Comparison of ENCODE assay signal across 9 cellular contexts in genomic region chr11:69008774-69009440, GRCh38. TPM values are rescaled to one million over a fixed set of nuclear protein-coding genes. Genes with fewer than 3 reads are reported as not detected.
A peak's percentile ranks its signal among the peaks of the same experiment; 100 is the strongest.
DNase-seq lines count a peak whose midpoint lies in the region; ATAC-seq and TF ChIP-seq lines count a peak whose summit lies in the region.
"Had no signal": no experiment of that assay in that cellular context is flagged by ENCODE, and none has a peak within 500 bp of the region (broad histone marks: within the 10 kb centered on the region; RNA-seq: fewer than 3 reads in every experiment).

No MANE protein-coding gene starts in this region.

- H3K79me2 ChIP-seq in H9 (ENCODE audit: insufficient read depth, low read length), result no peaks in the 10 kb centered on the region

- H3K18ac ChIP-seq in H9 (ENCODE audit: insufficient read length, low read depth, low read length), result no peak overlapping the region

- H3K23ac ChIP-seq in H9 (ENCODE audit: insufficient read length, low read depth, low read length), result no peak overlapping the region

- H3K9ac ChIP-seq in H9 (ENCODE audit: extremely low read depth, insufficient read length, low read length) (no peak overlapping the region), adipocyte (ENCODE audit: low read length) (peak overlapping the region; percentile 92), skeletal muscle tissue (ENCODE audit: low read depth in 1 of 3, low read length in 3 of 3) (peak overlapping the region in 1 of 3 donors; percentile 60)

- peaks cover 0 to 5% (median 0%) of the 10 kb centered on the region in 3 experiments; a peak in 3 of 7 replicates for H3K36me3 Mint-ChIP-seq in H9 (ENCODE audit: insufficient read depth in 1 of 3, low read depth in 3 of 3)
- no peaks in the 10 kb centered on the region for H3K36me3 Mint-ChIP-seq in stimulated activated naive B cell treated with anti-CD40 and anti-IgM and Interleukin-4, amounts not matched to agents 10 μg/mL and 1 μg/mL and 100 μg/mL, for 72 hours
- no peaks in the 10 kb centered on the region for H3K36me3 Mint-ChIP-seq in CD8-positive, alpha-beta T cell

- H3K9me3 Mint-ChIP-seq in H9, result no peaks in the 10 kb centered on the region
- no peaks in the 10 kb centered on the region for H3K9me3 Mint-ChIP-seq in stimulated activated naive B cell treated with anti-CD40 and anti-IgM and Interleukin-4, amounts not matched to agents 10 μg/mL and 1 μg/mL and 100 μg/mL, for 72 hours
- H3K9me3 Mint-ChIP-seq in CD8-positive, alpha-beta T cell, result no peaks in the 10 kb centered on the region

- peaks cover 19% of the 10 kb centered on the region for H3K36me3 ChIP-seq in adipocyte (ENCODE audit: control insufficient read depth, insufficient read depth, low read length, severe bottlenecking)
- H3K36me3 ChIP-seq in right atrium auricular region, result peaks cover 13% of the 10 kb centered on the region
- H3K36me3 ChIP-seq in skeletal muscle tissue (ENCODE audit: control insufficient read depth in 3 of 3, insufficient read depth in 3 of 3, low read length in 3 of 3), result peaks cover 0 to 2% (median 0%) of the 10 kb centered on the region in 3 donors
- H3K36me3 ChIP-seq in CD8-positive, alpha-beta T cell (ENCODE audit: insufficient read depth, low read length), result no peaks in the 10 kb centered on the region

- POLR2A ChIA-PET in CD8-positive, alpha-beta T cell (lab: Charles Lee), result no interaction called here

- H3K4me2 ChIP-seq in H9 (ENCODE audit: insufficient read depth, insufficient read length, low read length), result no peak overlapping the region

- H3K4me1 Mint-ChIP-seq in H9, result peaks cover 29% of the 10 kb centered on the region in 2 experiments
- H3K4me1 Mint-ChIP-seq in stimulated activated naive B cell treated with anti-CD40 and anti-IgM and Interleukin-4, amounts not matched to agents 10 μg/mL and 1 μg/mL and 100 μg/mL, for 72 hours, result peaks cover 5 to 6% of the 10 kb centered on the region in 2 donors
- H3K4me1 Mint-ChIP-seq in CD8-positive, alpha-beta T cell (ENCODE audit: low read depth), result peaks cover 6% of the 10 kb centered on the region

- H2AK5ac ChIP-seq in H9 (ENCODE audit: insufficient read length, low read length), result no peak overlapping the region

- H3K27ac Mint-ChIP-seq in H9, result no peak overlapping the region
- H3K27ac Mint-ChIP-seq in stimulated activated naive B cell treated with anti-CD40 and anti-IgM and Interleukin-4, amounts not matched to agents 10 μg/mL and 1 μg/mL and 100 μg/mL, for 72 hours, result no peak overlapping the region
- no peak overlapping the region for H3K27ac Mint-ChIP-seq in CD8-positive, alpha-beta T cell

- H3K9me3 ChIP-seq in H9 (ENCODE audit: control insufficient read depth, low read depth, low read length) (no peaks in the 10 kb centered on the region), adipocyte (ENCODE audit: control insufficient read depth, low read length) (no peaks in the 10 kb centered on the region), right atrium auricular region (no peaks in the 10 kb centered on the region), skeletal muscle tissue (ENCODE audit: control insufficient read depth in 3 of 3, low read length in 3 of 3) (no peaks in the 10 kb centered on the region)
- H3K9me3 ChIP-seq in CD8-positive, alpha-beta T cell (ENCODE audit: low read length), result no peaks in the 10 kb centered on the region

- H2BK15ac ChIP-seq in H9 (ENCODE audit: low read depth, low read length), result no peak overlapping the region

- intact Hi-C loops in CD8-positive, alpha-beta T cell (cut with DNase I, micrococcal nuclease), result no loop called here

- H3K79me1 ChIP-seq in H9 (ENCODE audit: insufficient read depth, low read depth, low read length, poor library complexity, severe bottlenecking), result no peaks in the 10 kb centered on the region

- DNase-seq in H9, result peak; percentile 61
- DNase-seq in adipocyte (ENCODE audit: low read depth), result peak; percentile 99
- DNase-seq in right atrium auricular region (ENCODE audit: low spot score), result peak; percentile 96
- DNase-seq in stimulated activated naive B cell treated with anti-CD40 and anti-IgM and Interleukin-4, amounts not matched to agents 10 μg/mL and 1 μg/mL and 100 μg/mL, for 72 hours, result no peak
- no peak for DNase-seq in activated CD4-positive, alpha-beta T cell treated with anti-CD3 and anti-CD28 coated beads for 48 hours
- no peak for DNase-seq in DMS53 (lab: John Stamatoyannopoulos, UW)
- DNase-seq in CD8-positive, alpha-beta T cell, result no peak
- DNase-seq: RPMI8226 had no signal

- H3K27me3 Mint-ChIP-seq in H9 (ENCODE audit: low read depth), result peaks cover 7% of the 10 kb centered on the region
- peaks cover 52 to 76% of the 10 kb centered on the region in 2 donors for H3K27me3 Mint-ChIP-seq in stimulated activated naive B cell treated with anti-CD40 and anti-IgM and Interleukin-4, amounts not matched to agents 10 μg/mL and 1 μg/mL and 100 μg/mL, for 72 hours
- peaks cover 28% of the 10 kb centered on the region for H3K27me3 Mint-ChIP-seq in CD8-positive, alpha-beta T cell (ENCODE audit: low read depth)

- no peak overlapping the region for H4K5ac ChIP-seq in H9 (ENCODE audit: insufficient read length, low read depth, low read length)

- no peak overlapping the region for H3T11ph ChIP-seq in H9 (ENCODE audit: low read length)

- H3K27me3 ChIP-seq in H9 (ENCODE audit: insufficient read depth, low read length) (no peaks in the 10 kb centered on the region), adipocyte (replicated peaks; ENCODE audit: control insufficient read depth, insufficient read depth, low read length) (no peaks in the 10 kb centered on the region), right atrium auricular region (peaks cover 0 to 3% of the 10 kb centered on the region in 2 donors), skeletal muscle tissue (ENCODE audit: control insufficient read depth in 3 of 3, insufficient read depth in 3 of 3, low read length in 3 of 3) (peaks cover 42 to 67% (median 56%) of the 10 kb centered on the region in 3 donors)
- peaks cover 10% of the 10 kb centered on the region for H3K27me3 ChIP-seq in CD8-positive, alpha-beta T cell (ENCODE audit: insufficient read depth, low read length)

- H4K20me1 ChIP-seq in H9 (ENCODE audit: control insufficient read depth, insufficient read depth, insufficient read length), result no peaks in the 10 kb centered on the region

- H4K8ac ChIP-seq in H9 (replicated peaks; ENCODE audit: insufficient read length, low read depth, low read length), result no peak overlapping the region

- no peak overlapping the region for H2BK5ac ChIP-seq in H9 (ENCODE audit: insufficient read length, low read length)

- H3K27ac ChIP-seq in H9 (ENCODE audit: insufficient read length, low read depth, low read length), result no peak overlapping the region
- peak overlapping the region; percentile 82 to 90 for H3K27ac ChIP-seq in right atrium auricular region
- H3K27ac ChIP-seq in skeletal muscle tissue (ENCODE audit: low read depth, low read length), result peak overlapping the region; percentile 58
- no peak overlapping the region for H3K27ac ChIP-seq in CD8-positive, alpha-beta T cell (ENCODE audit: low read depth, low read length)

- no peak for TF ChIP-seq CTCF in H9 (conservative IDR thresholded peaks at IDR 0.05)
- no peak for TF ChIP-seq CTCF in right atrium auricular region (IDR thresholded peaks at IDR 0.05)
- no peak for TF ChIP-seq CTCF in CD8-positive, alpha-beta T cell (IDR thresholded peaks at IDR 0.05)

- ATAC-seq in stimulated activated naive B cell treated with anti-CD40 and anti-IgM and Interleukin-4, amounts not matched to agents 10 μg/mL and 1 μg/mL and 100 μg/mL, for 72 hours (replicated peaks), result no peak
- no peak for ATAC-seq in CD8-positive, alpha-beta T cell

- CTCF ChIA-PET in CD8-positive, alpha-beta T cell (lab: Charles Lee), result no interaction called here

- H2BK12ac ChIP-seq in H9 (ENCODE audit: insufficient read length, low read depth, low read length), result no peak overlapping the region

- no peak overlapping the region for H3K4me3 Mint-ChIP-seq in H9
- H3K4me3 Mint-ChIP-seq in stimulated activated naive B cell treated with anti-CD40 and anti-IgM and Interleukin-4, amounts not matched to agents 10 μg/mL and 1 μg/mL and 100 μg/mL, for 72 hours, result no peak overlapping the region
- no peak overlapping the region for H3K4me3 Mint-ChIP-seq in CD8-positive, alpha-beta T cell

- no peak overlapping the region for H3K4ac ChIP-seq in H9 (ENCODE audit: low read depth, low read length)

- H2BK120ac ChIP-seq in H9 (ENCODE audit: low read depth, low read length, poor library complexity, severe bottlenecking), result no peak overlapping the region

- H3K4me1 ChIP-seq in H9 (ENCODE audit: insufficient read depth, low read length), result peaks cover under 1% of the 10 kb centered on the region; the same call in 1 of the 2 replicates
- H3K4me1 ChIP-seq in adipocyte (ENCODE audit: control insufficient read depth, insufficient read depth, low read length), result peaks cover 60% of the 10 kb centered on the region
- peaks cover 0 to 51% of the 10 kb centered on the region in 2 donors for H3K4me1 ChIP-seq in right atrium auricular region
- H3K4me1 ChIP-seq in skeletal muscle tissue (ENCODE audit: control insufficient read depth in 3 of 3, insufficient read depth in 3 of 3, low read length in 3 of 3), result peaks cover 24 to 37% (median 24%) of the 10 kb centered on the region in 3 donors
- peaks cover 4% of the 10 kb centered on the region for H3K4me1 ChIP-seq in CD8-positive, alpha-beta T cell (ENCODE audit: insufficient read depth, low read length)

- no peak overlapping the region for H3K14ac ChIP-seq in H9 (ENCODE audit: insufficient read depth, low read length)

- H4K91ac ChIP-seq in H9 (ENCODE audit: insufficient read length, low read depth, low read length), result no peak overlapping the region

- no CpG with 5 or more reads among the region's 16 CpGs for WGBS in H9 (ENCODE audit: extremely low coverage, insufficient read length, low lambda C conversion rate)

- no peak overlapping the region for H2BK20ac ChIP-seq in H9 (ENCODE audit: low read depth, low read length, poor library complexity, severe bottlenecking)

- H3K23me2 ChIP-seq in H9 (ENCODE audit: insufficient read length, low read depth, low read length, poor library complexity, severe bottlenecking), result peaks cover 19% of the 10 kb centered on the region

- H3K4me3 ChIP-seq in adipocyte (ENCODE audit: low read length) (peak overlapping the region; percentile 55), right atrium auricular region (no peak overlapping the region), skeletal muscle tissue (ENCODE audit: low read length in 3 of 3) (no peak overlapping the region)
- no peak overlapping the region for H3K4me3 ChIP-seq in CD8-positive, alpha-beta T cell (ENCODE audit: low read depth, low read length)

- no peak overlapping the region for H2AFZ ChIP-seq in H9 (ENCODE audit: low read length)

- H3K56ac ChIP-seq in H9 (ENCODE audit: insufficient read length, low read depth, low read length), result no peak overlapping the region

RNA-seq across cellular contexts. Expression of gene MRGPRF, which starts 4.1 kb away (rescaled TPM):
- total RNA-seq in H9 (2021) (4.0 and 4.3 TPM in 2 replicates), right atrium auricular region (10 to 100 TPM; 10.8 to 17.6 TPM), skeletal muscle tissue (16.7 TPM)
- not detected for total RNA-seq in CD8-positive, alpha-beta T cell

RNA-seq across cellular contexts. Expression of gene MRGPRD, which starts 28.1 kb away (rescaled TPM):
- total RNA-seq in H9 (2021) (not detected in 2 replicates), right atrium auricular region (not detected), skeletal muscle tissue (not detected)
- not detected for total RNA-seq in CD8-positive, alpha-beta T cell

RNA-seq across cellular contexts. Expression of gene TPCN2, which starts 39.8 kb away (rescaled TPM):
- total RNA-seq in H9 (2021) (16.2 and 16.8 TPM in 2 replicates), right atrium auricular region (1 to 10 TPM; 4.2 to 5.3 TPM), skeletal muscle tissue (6.8 TPM)
- 10 to 100 TPM; 13.1 to 15.0 TPM for total RNA-seq in CD8-positive, alpha-beta T cell

Comparison
In these comparisons a context has a peak if more than half of its experiments do, and no peak if none do; other contexts are left out.
1. DNase-seq: peak in H9 (single experiment), adipocyte (single experiment) and right atrium auricular region (single experiment); none in stimulated activated naive B cell treated with anti-CD40 and anti-IgM and Interleukin-4, amounts not matched to agents 10 μg/mL and 1 μg/mL and 100 μg/mL, for 72 hours (single experiment), activated CD4-positive, alpha-beta T cell treated with anti-CD3 and anti-CD28 coated beads for 48 hours (single experiment), DMS53 (single experiment) and CD8-positive, alpha-beta T cell (0 of 7).
2. H3K27ac ChIP-seq: peak in right atrium auricular region (2 of 2) and skeletal muscle tissue (single experiment); none in H9 (single experiment) and CD8-positive, alpha-beta T cell (single experiment).